In the genomic region with DNA sequence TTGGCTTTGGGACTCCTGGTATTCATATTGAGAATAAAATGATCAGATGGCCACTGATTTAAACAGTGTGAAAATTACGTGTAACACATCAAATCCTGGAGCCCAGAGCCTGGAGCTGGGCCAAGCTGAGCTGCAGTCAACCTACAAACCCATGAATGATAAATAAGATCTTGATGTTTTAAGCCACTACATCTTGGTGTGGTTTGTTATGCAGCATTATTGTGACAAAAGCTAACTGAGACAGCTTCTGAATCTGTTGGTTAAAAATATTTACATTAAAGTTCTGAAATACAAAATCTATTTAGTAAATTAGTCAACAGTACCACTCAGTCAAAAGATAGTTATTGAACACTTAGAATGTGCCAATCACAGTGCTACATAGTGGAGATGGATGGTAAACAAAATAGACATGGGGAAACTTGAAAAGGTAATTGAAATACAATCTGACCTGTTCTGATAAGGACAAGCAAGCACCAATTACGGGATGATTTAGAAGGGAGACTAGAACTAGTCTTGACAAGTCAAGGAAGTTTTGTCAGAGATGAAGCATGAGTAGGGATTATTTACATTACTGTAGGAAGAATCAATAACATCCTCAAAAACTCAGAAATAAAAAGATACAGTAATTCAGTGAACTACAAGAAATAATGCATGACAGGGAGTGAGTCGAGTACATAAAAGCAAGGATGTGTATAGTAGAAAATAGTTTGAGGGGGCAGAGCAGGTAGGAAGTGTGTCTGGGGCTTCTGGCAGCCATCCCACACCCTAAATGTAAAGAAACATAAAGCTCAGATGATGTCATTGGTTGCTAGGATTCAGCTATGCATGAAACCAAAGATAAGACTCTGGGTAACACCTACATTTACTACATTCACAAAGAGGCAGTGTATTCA, we compare ENCODE assay signal across 19 cellular contexts.
DNase-seq lines count a peak whose midpoint lies in the region; ATAC-seq and TF ChIP-seq lines count a peak whose summit lies in the region.
"Had no signal": no experiment of that assay in that cellular context is flagged by ENCODE, and none has a peak within 500 bp of the region (broad histone marks: within the 10 kb centered on the region; RNA-seq: fewer than 3 reads in every experiment).

No MANE protein-coding gene starts in this region.

- peaks cover 21% of the 10 kb centered on the region for H3K4me1 ChIP-seq in foreskin keratinocyte
- H3K4me1 ChIP-seq: BE2C, left ventricle myocardium inferior, upper lobe of right lung had no signal

- peak; percentile 54 for ATAC-seq in HG02884 (IDR thresholded peaks at IDR 0.05; ENCODE audit: unreplicated experiment)
- peak; percentile 92 for ATAC-seq in foreskin keratinocyte
- no peak for ATAC-seq in GM21390 (IDR thresholded peaks at IDR 0.05; ENCODE audit: unreplicated experiment)
- ATAC-seq: GM23338; natural killer cell treated with Interleukin-12 subunit alpha and Interleukin-12 subunit beta and Interleukin-15 and Interleukin-18, amount 100 ng/mL, for 72 hours; upper lobe of right lung had no signal

- peak; percentile 1 for DNase-seq in GM10248 (ENCODE audit: extremely low spot score)
- peak; percentile 28 for DNase-seq in NCI-H345 treated with DMSO at 0.1 percent for 48 hours (lab: John Stamatoyannopoulos, UW; ENCODE audit: unreplicated experiment)
- peak; percentile 91 to 96 for DNase-seq in foreskin keratinocyte
- no peak for DNase-seq in stimulated activated CD4-positive, alpha-beta T cell treated with anti-CD3 and anti-CD28 coated beads, Interleukin-12 subunit alpha, Interleukin-12 subunit beta, amount 100 ng/mL, for 4 hours
- DNase-seq in hypothalamus (lab: John Stamatoyannopoulos, UW) = no peak
- no peak for DNase-seq in activated T-cell treated with anti-CD3 and anti-CD28 coated beads, Interleukin-2, amount 50 U/mL, for 1 hour
- DNase-seq: activated CD4-positive, alpha-beta T cell treated with anti-CD3 and anti-CD28 coated beads for 48 hours; activated T-cell treated with anti-CD3 and anti-CD28 coated beads, Interleukin-2, amount 50 U/mL, for 48 hours; BE2C; DND-41; left ventricle myocardium inferior; MG63; stimulated activated CD4-positive, alpha-beta T cell treated with anti-CD3 and anti-CD28 coated beads, Interleukin-2, amount 100 ng/mL, for 48 hours; upper lobe of right lung had no signal

- no peaks in the 10 kb centered on the region for H3K27me3 ChIP-seq in foreskin keratinocyte
- H3K27me3 ChIP-seq: BE2C, MG63, upper lobe of right lung had no signal

- POLR2A ChIA-PET in GM10248 (lab: Yijun Ruan, JAX) = no interaction called here

- CTCF ChIA-PET in GM10248 (lab: Yijun Ruan, JAX) = interaction anchor here (1.0 kb wide), 1 partner anchor 12 kb away, joined by 3 read pairs; no protein-coding TSS in a partner anchor

- peak overlapping the region; percentile 89 for H3K27ac ChIP-seq in foreskin keratinocyte
- H3K27ac ChIP-seq: left ventricle myocardium inferior, PC-9, upper lobe of right lung had no signal

- TF ChIP-seq CTCF in GM10248 (IDR thresholded peaks at IDR 0.05; ENCODE audit: control extremely low read depth, extremely low read depth, low read depth, missing control alignments) (no peak), foreskin keratinocyte (conservative IDR thresholded peaks at IDR 0.05) (no peak)

Comparison
In these comparisons a context has a peak if more than half of its experiments do, and no peak if none do; other contexts are left out.
1. DNase-seq: peak in GM10248 (single experiment), NCI-H345 treated with DMSO at 0.1 percent for 48 hours (single experiment) and foreskin keratinocyte (2 of 2); none in stimulated activated CD4-positive, alpha-beta T cell treated with anti-CD3 and anti-CD28 coated beads, Interleukin-12 subunit alpha, Interleukin-12 subunit beta, amount 100 ng/mL, for 4 hours (single experiment), hypothalamus (0 of 51) and activated T-cell treated with anti-CD3 and anti-CD28 coated beads, Interleukin-2, amount 50 U/mL, for 1 hour (single experiment).